3 cellular contexts compared by ENCODE assay signal in genomic region chr2:217479626-217480025, GRCh38.
TF ChIP-seq lines count a peak whose summit lies in the region.

No MANE protein-coding gene starts in this region.

TF ChIP-seq in IMR-90, 13 proteins besides CTCF, POLR2A, EP300 and RAD21:
- TF ChIP-seq CEBPB (IDR thresholded peaks at IDR 0.05; ENCODE audit: low read depth, low read length) (no peak), CHD1 (IDR thresholded peaks at IDR 0.05; ENCODE audit: low read depth, low read length) (no peak), RCOR1 (IDR thresholded peaks at IDR 0.05; ENCODE audit: insufficient replicate concordance, low read length) (no peak), SMC3 (IDR thresholded peaks at IDR 0.05; ENCODE audit: low read depth, low read length) (no peak), BHLHE40 (IDR thresholded peaks at IDR 0.05; ENCODE audit: low read depth, low read length) (no peak), MAFK (IDR thresholded peaks at IDR 0.05; ENCODE audit: low read depth, low read length) (no peak)
- TF ChIP-seq, protein P1, sequence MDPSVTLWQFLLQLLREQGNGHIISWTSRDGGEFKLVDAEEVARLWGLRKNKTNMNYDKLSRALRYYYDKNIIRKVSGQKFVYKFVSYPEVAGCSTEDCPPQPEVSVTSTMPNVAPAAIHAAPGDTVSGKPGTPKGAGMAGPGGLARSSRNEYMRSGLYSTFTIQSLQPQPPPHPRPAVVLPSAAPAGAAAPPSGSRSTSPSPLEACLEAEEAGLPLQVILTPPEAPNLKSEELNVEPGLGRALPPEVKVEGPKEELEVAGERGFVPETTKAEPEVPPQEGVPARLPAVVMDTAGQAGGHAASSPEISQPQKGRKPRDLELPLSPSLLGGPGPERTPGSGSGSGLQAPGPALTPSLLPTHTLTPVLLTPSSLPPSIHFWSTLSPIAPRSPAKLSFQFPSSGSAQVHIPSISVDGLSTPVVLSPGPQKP (IDR thresholded peaks at IDR 0.05; ENCODE audit: borderline replicate concordance, low read depth, low read length), result no peak
TF ChIP-seq in IMR-90: peak in this region for 0.

TF ChIP-seq in H1, 55 proteins besides CTCF, POLR2A, EP300 and RAD21:
- no peak for TF ChIP-seq CBX5 (IDR thresholded peaks at IDR 0.05; ENCODE audit: low read depth, low read length)
- peak; percentile 15 for TF ChIP-seq KDM4A (IDR thresholded peaks at IDR 0.05; ENCODE audit: low read depth, low read length, severe bottlenecking)
- TF ChIP-seq, protein P2, sequence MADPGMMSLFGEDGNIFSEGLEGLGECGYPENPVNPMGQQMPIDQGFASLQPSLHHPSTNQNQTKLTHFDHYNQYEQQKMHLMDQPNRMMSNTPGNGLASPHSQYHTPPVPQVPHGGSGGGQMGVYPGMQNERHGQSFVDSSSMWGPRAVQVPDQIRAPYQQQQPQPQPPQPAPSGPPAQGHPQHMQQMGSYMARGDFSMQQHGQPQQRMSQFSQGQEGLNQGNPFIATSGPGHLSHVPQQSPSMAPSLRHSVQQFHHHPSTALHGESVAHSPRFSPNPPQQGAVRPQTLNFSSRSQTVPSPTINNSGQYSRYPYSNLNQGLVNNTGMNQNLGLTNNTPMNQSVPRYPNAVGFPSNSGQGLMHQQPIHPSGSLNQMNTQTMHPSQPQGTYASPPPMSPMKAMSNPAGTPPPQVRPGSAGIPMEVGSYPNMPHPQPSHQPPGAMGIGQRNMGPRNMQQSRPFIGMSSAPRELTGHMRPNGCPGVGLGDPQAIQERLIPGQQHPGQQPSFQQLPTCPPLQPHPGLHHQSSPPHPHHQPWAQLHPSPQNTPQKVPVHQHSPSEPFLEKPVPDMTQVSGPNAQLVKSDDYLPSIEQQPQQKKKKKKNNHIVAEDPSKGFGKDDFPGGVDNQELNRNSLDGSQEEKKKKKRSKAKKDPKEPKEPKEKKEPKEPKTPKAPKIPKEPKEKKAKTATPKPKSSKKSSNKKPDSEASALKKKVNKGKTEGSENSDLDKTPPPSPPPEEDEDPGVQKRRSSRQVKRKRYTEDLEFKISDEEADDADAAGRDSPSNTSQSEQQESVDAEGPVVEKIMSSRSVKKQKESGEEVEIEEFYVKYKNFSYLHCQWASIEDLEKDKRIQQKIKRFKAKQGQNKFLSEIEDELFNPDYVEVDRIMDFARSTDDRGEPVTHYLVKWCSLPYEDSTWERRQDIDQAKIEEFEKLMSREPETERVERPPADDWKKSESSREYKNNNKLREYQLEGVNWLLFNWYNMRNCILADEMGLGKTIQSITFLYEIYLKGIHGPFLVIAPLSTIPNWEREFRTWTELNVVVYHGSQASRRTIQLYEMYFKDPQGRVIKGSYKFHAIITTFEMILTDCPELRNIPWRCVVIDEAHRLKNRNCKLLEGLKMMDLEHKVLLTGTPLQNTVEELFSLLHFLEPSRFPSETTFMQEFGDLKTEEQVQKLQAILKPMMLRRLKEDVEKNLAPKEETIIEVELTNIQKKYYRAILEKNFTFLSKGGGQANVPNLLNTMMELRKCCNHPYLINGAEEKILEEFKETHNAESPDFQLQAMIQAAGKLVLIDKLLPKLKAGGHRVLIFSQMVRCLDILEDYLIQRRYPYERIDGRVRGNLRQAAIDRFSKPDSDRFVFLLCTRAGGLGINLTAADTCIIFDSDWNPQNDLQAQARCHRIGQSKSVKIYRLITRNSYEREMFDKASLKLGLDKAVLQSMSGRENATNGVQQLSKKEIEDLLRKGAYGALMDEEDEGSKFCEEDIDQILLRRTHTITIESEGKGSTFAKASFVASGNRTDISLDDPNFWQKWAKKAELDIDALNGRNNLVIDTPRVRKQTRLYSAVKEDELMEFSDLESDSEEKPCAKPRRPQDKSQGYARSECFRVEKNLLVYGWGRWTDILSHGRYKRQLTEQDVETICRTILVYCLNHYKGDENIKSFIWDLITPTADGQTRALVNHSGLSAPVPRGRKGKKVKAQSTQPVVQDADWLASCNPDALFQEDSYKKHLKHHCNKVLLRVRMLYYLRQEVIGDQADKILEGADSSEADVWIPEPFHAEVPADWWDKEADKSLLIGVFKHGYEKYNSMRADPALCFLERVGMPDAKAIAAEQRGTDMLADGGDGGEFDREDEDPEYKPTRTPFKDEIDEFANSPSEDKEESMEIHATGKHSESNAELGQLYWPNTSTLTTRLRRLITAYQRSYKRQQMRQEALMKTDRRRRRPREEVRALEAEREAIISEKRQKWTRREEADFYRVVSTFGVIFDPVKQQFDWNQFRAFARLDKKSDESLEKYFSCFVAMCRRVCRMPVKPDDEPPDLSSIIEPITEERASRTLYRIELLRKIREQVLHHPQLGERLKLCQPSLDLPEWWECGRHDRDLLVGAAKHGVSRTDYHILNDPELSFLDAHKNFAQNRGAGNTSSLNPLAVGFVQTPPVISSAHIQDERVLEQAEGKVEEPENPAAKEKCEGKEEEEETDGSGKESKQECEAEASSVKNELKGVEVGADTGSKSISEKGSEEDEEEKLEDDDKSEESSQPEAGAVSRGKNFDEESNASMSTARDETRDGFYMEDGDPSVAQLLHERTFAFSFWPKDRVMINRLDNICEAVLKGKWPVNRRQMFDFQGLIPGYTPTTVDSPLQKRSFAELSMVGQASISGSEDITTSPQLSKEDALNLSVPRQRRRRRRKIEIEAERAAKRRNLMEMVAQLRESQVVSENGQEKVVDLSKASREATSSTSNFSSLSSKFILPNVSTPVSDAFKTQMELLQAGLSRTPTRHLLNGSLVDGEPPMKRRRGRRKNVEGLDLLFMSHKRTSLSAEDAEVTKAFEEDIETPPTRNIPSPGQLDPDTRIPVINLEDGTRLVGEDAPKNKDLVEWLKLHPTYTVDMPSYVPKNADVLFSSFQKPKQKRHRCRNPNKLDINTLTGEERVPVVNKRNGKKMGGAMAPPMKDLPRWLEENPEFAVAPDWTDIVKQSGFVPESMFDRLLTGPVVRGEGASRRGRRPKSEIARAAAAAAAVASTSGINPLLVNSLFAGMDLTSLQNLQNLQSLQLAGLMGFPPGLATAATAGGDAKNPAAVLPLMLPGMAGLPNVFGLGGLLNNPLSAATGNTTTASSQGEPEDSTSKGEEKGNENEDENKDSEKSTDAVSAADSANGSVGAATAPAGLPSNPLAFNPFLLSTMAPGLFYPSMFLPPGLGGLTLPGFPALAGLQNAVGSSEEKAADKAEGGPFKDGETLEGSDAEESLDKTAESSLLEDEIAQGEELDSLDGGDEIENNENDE (IDR thresholded peaks at IDR 0.05; ENCODE audit: insufficient replicate concordance, low read length), result no peak
- no peak for TF ChIP-seq EGR1 (IDR thresholded peaks at IDR 0.05; ENCODE audit: borderline replicate concordance, low read depth, low read length)
- TF ChIP-seq NANOG (IDR thresholded peaks at IDR 0.05; ENCODE audit: insufficient read depth, low read depth, low read length, poor library complexity, severe bottlenecking), result no peak
- TF ChIP-seq GABPA (IDR thresholded peaks at IDR 0.05; ENCODE audit: borderline replicate concordance, insufficient read depth, low read length), result no peak

TF ChIP-seq in GM12891, 5 proteins besides CTCF, POLR2A, EP300 and RAD21:
- TF ChIP-seq POU2F2 (IDR thresholded peaks at IDR 0.05; ENCODE audit: low read depth, low read length) (no peak), TAF1 (IDR thresholded peaks at IDR 0.05; ENCODE audit: low read depth, low read length) (no peak), POLR2AphosphoS5 (IDR thresholded peaks at IDR 0.05; ENCODE audit: low read depth, low read length) (no peak), SPI1 (IDR thresholded peaks at IDR 0.05; ENCODE audit: low read depth, low read length) (no peak), PAX5 (IDR thresholded peaks at IDR 0.05; ENCODE audit: insufficient read depth, low read length, severe bottlenecking) (no peak)
